1 cellular context compared by ENCODE assay signal in the genomic region with DNA sequence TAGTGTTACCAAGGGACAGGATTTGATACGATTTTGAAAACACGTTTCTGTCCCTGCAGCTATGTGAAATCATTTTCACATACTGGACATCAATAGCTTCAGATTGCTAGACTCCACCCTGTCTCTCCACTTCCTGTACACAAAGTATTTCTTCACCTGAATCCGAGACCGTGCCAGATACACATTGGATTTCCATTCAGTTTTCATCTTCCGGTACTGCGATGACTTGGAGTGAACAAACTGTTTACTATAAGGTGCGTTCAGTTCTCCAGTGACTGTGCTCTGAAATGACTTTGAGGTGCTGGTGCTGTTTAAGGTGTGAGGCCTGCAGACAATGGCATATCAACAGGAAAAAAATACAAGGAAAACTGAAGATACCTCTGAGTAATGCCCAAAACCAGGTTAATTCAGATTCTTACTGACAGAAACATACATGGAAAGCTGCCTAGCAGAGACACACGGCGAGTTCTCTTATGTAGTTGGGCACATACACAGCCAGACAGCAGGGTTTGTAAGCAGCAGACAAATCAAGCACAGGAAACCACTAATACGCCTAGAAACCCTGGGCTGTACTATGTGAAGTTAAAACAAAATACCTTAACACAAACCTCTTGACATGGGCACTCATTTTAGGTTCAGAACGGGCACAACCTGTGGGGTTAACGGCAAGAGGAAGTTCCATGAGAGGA.
TF ChIP-seq lines count a peak whose summit lies in the region.

No MANE protein-coding gene starts in this region.

TF ChIP-seq in HepG2, 621 proteins besides CTCF, POLR2A, EP300 and RAD21 (continued from another document):
- TF ChIP-seq, protein P1, sequence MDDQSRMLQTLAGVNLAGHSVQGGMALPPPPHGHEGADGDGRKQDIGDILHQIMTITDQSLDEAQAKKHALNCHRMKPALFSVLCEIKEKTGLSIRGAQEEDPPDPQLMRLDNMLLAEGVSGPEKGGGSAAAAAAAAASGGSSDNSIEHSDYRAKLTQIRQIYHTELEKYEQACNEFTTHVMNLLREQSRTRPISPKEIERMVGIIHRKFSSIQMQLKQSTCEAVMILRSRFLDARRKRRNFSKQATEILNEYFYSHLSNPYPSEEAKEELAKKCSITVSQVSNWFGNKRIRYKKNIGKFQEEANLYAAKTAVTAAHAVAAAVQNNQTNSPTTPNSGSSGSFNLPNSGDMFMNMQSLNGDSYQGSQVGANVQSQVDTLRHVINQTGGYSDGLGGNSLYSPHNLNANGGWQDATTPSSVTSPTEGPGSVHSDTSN (CRISPR knock-in tag; IDR thresholded peaks at IDR 0.05; ENCODE audit: borderline replicate concordance): no peak
- TF ChIP-seq TMF1 (CRISPR knock-in tag; IDR thresholded peaks at IDR 0.05; ENCODE audit: low read depth) (no peak), TGIF2 (CRISPR knock-in tag; IDR thresholded peaks at IDR 0.05) (no peak), ZSCAN30 (CRISPR knock-in tag; IDR thresholded peaks at IDR 0.05) (no peak), ADNP (CRISPR knock-in tag; IDR thresholded peaks at IDR 0.05) (no peak), ZNF17 (CRISPR knock-in tag; IDR thresholded peaks at IDR 0.05) (no peak), ZNF207 (IDR thresholded peaks at IDR 0.05; ENCODE audit: borderline replicate concordance) (no peak), FOSL2 (CRISPR knock-in tag; IDR thresholded peaks at IDR 0.05) (no peak), POGZ (CRISPR knock-in tag; IDR thresholded peaks at IDR 0.05) (no peak), ZNF674 (CRISPR knock-in tag; IDR thresholded peaks at IDR 0.05; ENCODE audit: low read depth) (no peak), SOX5 (CRISPR knock-in tag; IDR thresholded peaks at IDR 0.05; ENCODE audit: borderline replicate concordance) (no peak), SP5 (CRISPR knock-in tag; IDR thresholded peaks at IDR 0.05; ENCODE audit: borderline replicate concordance, low read depth) (no peak)
